Comparison of ENCODE assay signal across 18 cellular contexts in genomic region chr12:41709463-41710285, GRCh38.
DNase-seq lines count a peak whose midpoint lies in the region; ATAC-seq and TF ChIP-seq lines count a peak whose summit lies in the region.
"Had no signal": no experiment of that assay in that cellular context is flagged by ENCODE, and none has a peak within 500 bp of the region (broad histone marks: within the 10 kb centered on the region; RNA-seq: fewer than 3 reads in every experiment).

No MANE protein-coding gene starts in this region.

- no peak overlapping the region for H3K4me3 Mint-ChIP-seq in neural progenitor cell
- no peak overlapping the region for H3K4me3 Mint-ChIP-seq in T-cell
- H3K4me3 Mint-ChIP-seq: activated CD8-positive, alpha-beta T cell treated with anti-CD3 and anti-CD28 coated beads, Interleukin-2, amount 10 ng/mL, durations not matched to agents 7 days and 5 days; brain; effector memory CD8-positive, alpha-beta T cell; immature natural killer cell had no signal

- H3K79me2 ChIP-seq in MM.1S (ENCODE audit: low read length) (no peaks in the 10 kb centered on the region), neural progenitor cell (ENCODE audit: low read depth) (no peaks in the 10 kb centered on the region)

- DNase-seq in ELF-1 (ENCODE audit: low read depth, low spot score) (peak; percentile 3), MM.1S (peak; percentile 28), epithelial cell of esophagus (ENCODE audit: low read depth) (peak; percentile 4), neural progenitor cell (ENCODE audit: low spot score) (no peak), NCI-H128 (lab: John Stamatoyannopoulos, UW; ENCODE audit: unreplicated experiment) (no peak), NCI-H1436 (lab: John Stamatoyannopoulos, UW) (no peak), SHP77 (lab: John Stamatoyannopoulos, UW) (no peak), T-cell (no peak)
- DNase-seq: activated CD8-positive, alpha-beta T cell treated with anti-CD3 and anti-CD28 coated beads, Interleukin-2, amount 10 ng/mL, durations not matched to agents 7 days and 5 days; activated gamma-delta T cell; DMS153; effector memory CD8-positive, alpha-beta T cell; foreskin melanocyte; immature natural killer cell; NCI-H2171 treated with DMSO at 0.1 percent for 48 hours; psoas muscle had no signal

- no peak overlapping the region for H3K9ac ChIP-seq in MM.1S (ENCODE audit: low read length)
- H3K9ac ChIP-seq in neural progenitor cell, result no peak overlapping the region

- peaks cover 19% of the 10 kb centered on the region for H3K4me1 Mint-ChIP-seq in neural progenitor cell
- H3K4me1 Mint-ChIP-seq in T-cell, result no peaks in the 10 kb centered on the region
- H3K4me1 Mint-ChIP-seq: immature natural killer cell had no signal

- H3K4me2 ChIP-seq in MM.1S (ENCODE audit: low read depth, low read length) (no peak overlapping the region), neural progenitor cell (no peak overlapping the region)

- POLR2A ChIA-PET in T-cell (lab: Charles Lee), result no interaction called here

- H4K20me1 ChIP-seq in MM.1S (ENCODE audit: insufficient read depth, low read length) (no peaks in the 10 kb centered on the region), neural progenitor cell (ENCODE audit: low read depth) (no peaks in the 10 kb centered on the region)

- H3K27ac ChIP-seq in MM.1S (ENCODE audit: low read length) (no peak overlapping the region), neural progenitor cell (no peak overlapping the region)
- H3K27ac ChIP-seq: psoas muscle, suprapubic skin had no signal

- no peaks in the 10 kb centered on the region for H3K36me3 ChIP-seq in MM.1S (replicated peaks; ENCODE audit: insufficient read depth, low read length)
- no peaks in the 10 kb centered on the region for H3K36me3 ChIP-seq in neural progenitor cell
- H3K36me3 ChIP-seq: suprapubic skin had no signal

- no peak for ATAC-seq in T-cell (replicated peaks in 1 of 4)
- ATAC-seq: activated CD8-positive, alpha-beta T cell treated with anti-CD3 and anti-CD28 coated beads, Interleukin-2, amount 10 ng/mL, durations not matched to agents 7 days and 5 days; effector memory CD8-positive, alpha-beta T cell; psoas muscle had no signal

- peaks cover under 1% of the 10 kb centered on the region for H3K27me3 Mint-ChIP-seq in neural progenitor cell (ENCODE audit: insufficient read depth, low read depth)
- peaks cover 0 to 7% of the 10 kb centered on the region in 2 donors for H3K27me3 Mint-ChIP-seq in T-cell
- H3K27me3 Mint-ChIP-seq: brain; effector memory CD8-positive, alpha-beta T cell had no signal

- H3K9me3 Mint-ChIP-seq in neural progenitor cell, result no peaks in the 10 kb centered on the region
- no peaks in the 10 kb centered on the region for H3K9me3 Mint-ChIP-seq in T-cell
- H3K9me3 Mint-ChIP-seq: brain had no signal

- H3K27ac Mint-ChIP-seq in neural progenitor cell (no peak overlapping the region), T-cell (no peak overlapping the region)
- H3K27ac Mint-ChIP-seq: activated CD8-positive, alpha-beta T cell treated with anti-CD3 and anti-CD28 coated beads, Interleukin-2, amount 10 ng/mL, durations not matched to agents 7 days and 5 days; brain; effector memory CD8-positive, alpha-beta T cell; immature natural killer cell had no signal

- H3K9me2 ChIP-seq in MM.1S (replicated peaks; ENCODE audit: insufficient read depth, low read length), result no peaks in the 10 kb centered on the region

- no peaks in the 10 kb centered on the region for H3K9me3 ChIP-seq in MM.1S (replicated peaks; ENCODE audit: insufficient read depth, low read length)
- no peaks in the 10 kb centered on the region for H3K9me3 ChIP-seq in neural progenitor cell (ENCODE audit: low read depth)
- H3K9me3 ChIP-seq: psoas muscle, suprapubic skin had no signal

- CTCF ChIA-PET in T-cell (lab: Charles Lee), result no interaction called here

- no peak for TF ChIP-seq CTCF in MM.1S (IDR thresholded peaks at IDR 0.05; ENCODE audit: low read length)
- no peak for TF ChIP-seq CTCF in epithelial cell of esophagus (IDR thresholded peaks at IDR 0.05; ENCODE audit: insufficient read depth, low read depth, low read length, missing control alignments)
- no peak for TF ChIP-seq CTCF in neural progenitor cell (IDR thresholded peaks at IDR 0.05)

- H3F3A ChIP-seq in MM.1S (ENCODE audit: insufficient read depth, low read length), result no peaks in the 10 kb centered on the region
- no peaks in the 10 kb centered on the region for H3F3A ChIP-seq in neural progenitor cell (ENCODE audit: low read depth)

- no peak overlapping the region for H2AFZ ChIP-seq in MM.1S (ENCODE audit: low read length)
- H2AFZ ChIP-seq in neural progenitor cell (replicated peaks), result peak overlapping the region; percentile 6

- no peak overlapping the region for H3K4me3 ChIP-seq in MM.1S (ENCODE audit: low read length)
- no peak overlapping the region for H3K4me3 ChIP-seq in epithelial cell of esophagus (ENCODE audit: low read length)
- no peak overlapping the region for H3K4me3 ChIP-seq in neural progenitor cell
- H3K4me3 ChIP-seq: psoas muscle, suprapubic skin had no signal

- no peaks in the 10 kb centered on the region for H3K36me3 Mint-ChIP-seq in neural progenitor cell
- H3K36me3 Mint-ChIP-seq in T-cell, result no peaks in the 10 kb centered on the region
- H3K36me3 Mint-ChIP-seq: brain, immature natural killer cell had no signal

- H3K4me1 ChIP-seq in MM.1S (ENCODE audit: low read length) (peaks cover 8% of the 10 kb centered on the region; the same call in 1 of the 2 replicates), neural progenitor cell (peaks cover 17% of the 10 kb centered on the region)
- H3K4me1 ChIP-seq: psoas muscle, suprapubic skin had no signal

- H3K27me3 ChIP-seq in MM.1S (replicated peaks; ENCODE audit: insufficient read depth, low read length) (no peaks in the 10 kb centered on the region), neural progenitor cell (no peaks in the 10 kb centered on the region)
- H3K27me3 ChIP-seq: suprapubic skin had no signal

Comparison
In these comparisons a context has a peak if more than half of its experiments do, and no peak if none do; other contexts are left out.
1. DNase-seq: peak in ELF-1 (single experiment), MM.1S (single experiment) and epithelial cell of esophagus (single experiment); none in neural progenitor cell (single experiment), NCI-H128 (single experiment), NCI-H1436 (single experiment), SHP77 (0 of 2) and T-cell (0 of 34).